Comparison of ENCODE assay signal across 19 cellular contexts in genomic region chr20:38291582-38291918, GRCh38. TPM values are rescaled to one million over a fixed set of nuclear protein-coding genes. Genes with fewer than 3 reads are reported as not detected.
DNase-seq lines count a peak whose midpoint lies in the region; ATAC-seq, FAIRE-seq and TF ChIP-seq lines count a peak whose summit lies in the region.
"Had no signal": no experiment of that assay in that cellular context is flagged by ENCODE, and none has a peak within 500 bp of the region (broad histone marks: within the 10 kb centered on the region; RNA-seq: fewer than 3 reads in every experiment).

No MANE protein-coding gene starts in this region.

- H3K27me3 ChIP-seq in K562 (ENCODE audit: control insufficient read depth in 2 of 2, insufficient read depth in 2 of 2, low read length in 2 of 2), result peaks cover 51 to 70% of the 10 kb centered on the region in 2 experiments
- H3K27me3 ChIP-seq in neural progenitor cell, result no peaks in the 10 kb centered on the region
- H3K27me3 ChIP-seq in ovary, result no peaks in the 10 kb centered on the region

- H2AFZ ChIP-seq in K562 (ENCODE audit: low read depth, low read length) (no peak overlapping the region), neural progenitor cell (replicated peaks) (no peak overlapping the region)

- H3K4me1 Mint-ChIP-seq in Calu3 (ENCODE audit: low read depth, unreplicated experiment), result peaks cover 45% of the 10 kb centered on the region
- H3K4me1 Mint-ChIP-seq in neural progenitor cell, result peaks cover 39% of the 10 kb centered on the region

- H3K36me3 ChIP-seq in K562 (ENCODE audit: control insufficient read depth, insufficient read depth, low read length) (no peaks in the 10 kb centered on the region), neural progenitor cell (no peaks in the 10 kb centered on the region), ovary (no peaks in the 10 kb centered on the region)

- H3K36me3 Mint-ChIP-seq in Calu3 (ENCODE audit: insufficient read depth, unreplicated experiment), result no peaks in the 10 kb centered on the region
- H3K36me3 Mint-ChIP-seq in neural progenitor cell, result no peaks in the 10 kb centered on the region
- H3K36me3 Mint-ChIP-seq: CD4-positive, CD25-positive, alpha-beta regulatory T cell had no signal

- no peak for FAIRE-seq in K562 (lab: Jason Lieb, UNC)

- no peaks in the 10 kb centered on the region for H3K27me3 Mint-ChIP-seq in Calu3 (ENCODE audit: unreplicated experiment)
- peaks cover 6% of the 10 kb centered on the region for H3K27me3 Mint-ChIP-seq in neural progenitor cell (ENCODE audit: insufficient read depth, low read depth)

- whole genome bisulfite sequencing in K562 (ENCODE audit: insufficient coverage, low coverage, missing lambda C conversion rate), result 0% methylated on average over 5 of the region's 5 CpGs
- WGBS in ovary, 3 donors, result 54 to 61% (median 55%) methylated on average over 5 of the region's 5 CpGs

- H4K20me1 ChIP-seq in K562 (replicated peaks; ENCODE audit: control insufficient read depth, insufficient read depth, low read length) (no peaks in the 10 kb centered on the region; the same call in 1 of the 2 replicates), neural progenitor cell (ENCODE audit: low read depth) (no peaks in the 10 kb centered on the region)

- TF ChIP-seq RAD21 in Ishikawa (IDR thresholded peaks at IDR 0.05; ENCODE audit: low read depth), result no peak
- TF ChIP-seq RAD21 in K562 (CRISPR knock-in tag; conservative IDR thresholded peaks at IDR 0.05 in 1 of 2, IDR thresholded peaks at IDR 0.05 in 1 of 2), result no peak

- DNase-seq in Calu3 (no peak), K562 (ENCODE audit: extremely low read depth in 1 of 4, low spot score in 3 of 4) (no peak), neural progenitor cell (ENCODE audit: low spot score) (no peak), ovary (no peak), NCI-H345 (lab: John Stamatoyannopoulos, UW) (no peak), A172 (ENCODE audit: low spot score) (no peak)
- no peak for DNase-seq in stimulated activated CD4-positive, alpha-beta T cell treated with anti-CD3 and anti-CD28 coated beads, Interleukin-2, amount 100 ng/mL, for 48 hours
- DNase-seq: NCI-H1048, NCI-H1436 treated with DMSO at 0.1 percent for 48 hours, NCI-H2081, NCI-H510A, NCI-H774 had no signal

- H3K9ac ChIP-seq in K562 (ENCODE audit: insufficient read depth in 1 of 2, low read depth in 2 of 2, low read length in 2 of 2) (no peak overlapping the region), neural progenitor cell (no peak overlapping the region)
- H3K9ac ChIP-seq: KMS-11, SK-N-SH had no signal

- H3K9me1 ChIP-seq in K562 (ENCODE audit: control insufficient read depth, insufficient read depth, low read length), result no peaks in the 10 kb centered on the region

- H3K9me3 Mint-ChIP-seq in Calu3 (ENCODE audit: low read depth, unreplicated experiment) (no peaks in the 10 kb centered on the region), neural progenitor cell (peaks cover 2% of the 10 kb centered on the region)
- H3K9me3 Mint-ChIP-seq: CD4-positive, CD25-positive, alpha-beta regulatory T cell had no signal

- no TSS peak for BruUV-seq in Calu3 (replicated peaks; lab: Mats Ljungman, UMichigan)
- no TSS peak for BruUV-seq in K562 (replicated peaks; lab: Mats Ljungman, UMichigan)

- peak overlapping the region; percentile 43 for H3K4me3 Mint-ChIP-seq in Calu3 (ENCODE audit: low read depth, unreplicated experiment)
- H3K4me3 Mint-ChIP-seq in neural progenitor cell, result peak overlapping the region; percentile 44
- H3K4me3 Mint-ChIP-seq: CD4-positive, CD25-positive, alpha-beta regulatory T cell had no signal

- H3K9me3 ChIP-seq in K562 (replicated peaks; ENCODE audit: control insufficient read depth, insufficient read depth, low read depth, low read length), result no peaks in the 10 kb centered on the region
- H3K9me3 ChIP-seq in neural progenitor cell (ENCODE audit: low read depth), result no peaks in the 10 kb centered on the region
- no peaks in the 10 kb centered on the region for H3K9me3 ChIP-seq in ovary
- H3K9me3 ChIP-seq: Caco-2, SK-N-SH had no signal

- CTCF ChIA-PET in Calu3 (lab: Charles Lee), result interaction anchor here (0.7 to 1.3 kb wide), 2 partner anchors 16 to 105 kb away, joined by 3 read pairs; no protein-coding TSS in a partner anchor
- CTCF ChIA-PET in K562 (lab: Yijun Ruan, JAX; ENCODE audit: low intra/inter-chr PET ratio), result no interaction called here

- TF ChIP-seq CTCF in Calu3 (IDR thresholded peaks at IDR 0.05; ENCODE audit: unreplicated experiment) (no peak), K562 (IDR thresholded peaks at IDR 0.05 in 2 of 3, conservative IDR thresholded peaks at IDR 0.05 in 1 of 3; ENCODE audit: insufficient read depth in 2 of 3, low read depth in 1 of 3, low read length in 3 of 3) (no peak), neural progenitor cell (IDR thresholded peaks at IDR 0.05) (no peak), ovary (IDR thresholded peaks at IDR 0.05) (no peak)

- no peaks in the 10 kb centered on the region for H3F3A ChIP-seq in neural progenitor cell (ENCODE audit: low read depth)

- TF ChIP-seq EP300 in Ishikawa (IDR thresholded peaks at IDR 0.05; ENCODE audit: borderline replicate concordance) (no peak), K562 (IDR thresholded peaks at IDR 0.05; ENCODE audit: low read length) (no peak), ovary (IDR thresholded peaks at IDR 0.05) (no peak)

- ATAC-seq in K562, result no peak

- H3K4me2 ChIP-seq in K562 (ENCODE audit: insufficient read depth, low read length) (no peak overlapping the region), neural progenitor cell (no peak overlapping the region)
- H3K4me2 ChIP-seq: KMS-11, SK-N-SH had no signal

- TF ChIP-seq POLR2A in K562 (conservative IDR thresholded peaks at IDR 0.05) (no peak), ovary (IDR thresholded peaks at IDR 0.05) (no peak)

- no peak overlapping the region for H3K27ac ChIP-seq in K562 (ENCODE audit: extremely low read depth, low read depth, low read length)
- no peak overlapping the region for H3K27ac ChIP-seq in neural progenitor cell
- H3K27ac ChIP-seq in ovary, result no peak overlapping the region
- H3K27ac ChIP-seq: KMS-11 had no signal

- POLR2A ChIA-PET in K562 (lab: Yijun Ruan, JAX), result interaction anchor here (0.6 to 1.0 kb wide), 2 partner anchors 10 to 138 kb away, joined by 3 to 4 read pairs; no protein-coding TSS in a partner anchor

- H3K27ac Mint-ChIP-seq in Calu3 (ENCODE audit: unreplicated experiment), result no peak overlapping the region
- peak overlapping the region; percentile 38 for H3K27ac Mint-ChIP-seq in neural progenitor cell
- H3K27ac Mint-ChIP-seq: CD4-positive, CD25-positive, alpha-beta regulatory T cell had no signal

- in situ Hi-C loops in K562 (cut with MboI), result no loop called here

- intact Hi-C loops in Calu3 (cut with micrococcal nuclease; ENCODE audit: unreplicated experiment), result no loop called here
- intact Hi-C loops in K562 (cut with micrococcal nuclease), result no loop called here
- intact Hi-C loops in ovary (cut with DNase I), result no loop called here

- H3K4me1 ChIP-seq in K562 (replicated peaks in 1 of 2; ENCODE audit: control insufficient read depth in 2 of 2, insufficient read depth in 2 of 2, low read length in 2 of 2) (no peaks in the 10 kb centered on the region; a peak in 1 of 5 replicates), neural progenitor cell (peaks cover 18% of the 10 kb centered on the region), ovary (ENCODE audit: insufficient read depth) (peaks cover 6% of the 10 kb centered on the region)
- H3K4me1 ChIP-seq: Caco-2 had no signal

- H3K79me2 ChIP-seq in K562 (ENCODE audit: control insufficient read depth, insufficient read depth, low read length), result no peaks in the 10 kb centered on the region
- no peaks in the 10 kb centered on the region for H3K79me2 ChIP-seq in neural progenitor cell (ENCODE audit: low read depth)

- H3K4me3 ChIP-seq in K562, result no peak overlapping the region
- H3K4me3 ChIP-seq in neural progenitor cell, result no peak overlapping the region
- H3K4me3 ChIP-seq in ovary, result no peak overlapping the region

RNA-seq across cellular contexts. Expression of gene BPI, which starts 12.4 kb away (rescaled TPM):
- not detected in 2 replicates for total RNA-seq in Calu3 (2022)
- not detected in 2 replicates for total RNA-seq in K562 (2011; cell fraction: chromatin; rRNA removed; ENCODE audit: low replicate concordance)
- total RNA-seq in K562 (2011; cell fraction: nucleolus; rRNA removed), result not detected in 2 replicates
- total RNA-seq in K562 (2011; cell fraction: nucleoplasm; rRNA removed), result not detected in 2 replicates
- total RNA-seq in K562 (2014; rRNA removed), result not detected in 2 replicates
- not detected in 2 replicates for total RNA-seq in K562 (2014; rRNA removed; fragmentation: Illumina TruSeq; extraction: Trizol)
- not detected in 2 replicates for total RNA-seq in K562 (2015; rRNA removed; fragmentation: Illumina TruSeq; extraction: Trizol)
- not detected in 2 replicates for total RNA-seq in K562 (2021)
- polyA plus RNA-seq in K562 (2011; rRNA removed), result not detected in 2 replicates
- polyA plus RNA-seq in K562 (2011; cell fraction: cytosol; rRNA removed), result not detected in 2 replicates
- polyA plus RNA-seq in K562 (2011; cell fraction: nucleus; rRNA removed), result not detected in 2 replicates
- polyA plus RNA-seq in K562 (2012), result not detected in 2 replicates
- polyA plus RNA-seq in K562 (2014; fragmentation: Illumina TruSeq; extraction: Trizol), result not detected in 2 replicates
- polyA plus RNA-seq in K562 (2014; fragmentation: Nextera tagmentation; extraction: Ambion mirVana), result not detected
- not detected in 2 replicates for polyA plus RNA-seq in K562 (2014; rRNA removed)
- not detected in 2 replicates for polyA minus RNA-seq in K562 (2011; rRNA and poly(A)+ RNA removed)
- not detected in 2 replicates for polyA minus RNA-seq in K562 (2011; cell fraction: cytosol; rRNA and poly(A)+ RNA removed)
- polyA minus RNA-seq in K562 (2011; cell fraction: nucleus; rRNA and poly(A)+ RNA removed), result not detected in 2 replicates
- total RNA-seq in neural progenitor cell (ENCODE audit: low replicate concordance), result not detected in 2 replicates
- 1 to 10 TPM in 3 of 7 donors, under 1 TPM in 3, not detected in 1; 0.43 to 1.8 (median 0.74) TPM for total RNA-seq in ovary
- polyA plus RNA-seq in ovary, result 1 to 10 TPM; 2.4 to 2.9 TPM
- not detected in 2 replicates for total RNA-seq in A172 (2014; rRNA removed; shearing (Covaris generic))
- total RNA-seq: Caco-2; CD4-positive, CD25-positive, alpha-beta regulatory T cell; MCF 10A had no signal
- polyA plus RNA-seq: CD4-positive, CD25-positive, alpha-beta regulatory T cell; SK-N-SH had no signal

RNA-seq across cellular contexts. Expression of gene KIAA1755, which starts 31.0 kb away (rescaled TPM):
- total RNA-seq in Calu3 (2022) (not detected in 2 replicates), K562 (2014; rRNA removed) (not detected in 2 replicates), K562 (2014; rRNA removed; fragmentation: Illumina TruSeq; extraction: Trizol) (not detected in 2 replicates), K562 (2015; rRNA removed; fragmentation: Illumina TruSeq; extraction: Trizol) (not detected in 2 replicates), K562 (2021) (not detected in 2 replicates), neural progenitor cell (ENCODE audit: low replicate concordance) (0.22 TPM in 2 replicates), ovary (10 to 100 TPM in 5 of 7 donors, 1 to 10 TPM in 2; 4.4 to 29.7 (median 16.9) TPM)
- not detected in 2 replicates for total RNA-seq in K562 (2011; cell fraction: chromatin; rRNA removed; ENCODE audit: low replicate concordance)
- not detected in 2 replicates for total RNA-seq in K562 (2011; cell fraction: nucleolus; rRNA removed)
- total RNA-seq in K562 (2011; cell fraction: nucleoplasm; rRNA removed), result not detected in 2 replicates
- polyA plus RNA-seq in K562 (2011; rRNA removed) (not detected in 2 replicates), K562 (2014; fragmentation: Illumina TruSeq; extraction: Trizol) (not detected in 2 replicates), K562 (2014; fragmentation: Nextera tagmentation; extraction: Ambion mirVana) (not detected), K562 (2014; rRNA removed) (0.12 TPM in 1 of 2 replicates, not detected in the other), ovary (10 to 100 TPM in 1 of 2 donors, 1 to 10 TPM in 1; 9.6 to 11.8 TPM)
- polyA plus RNA-seq in K562 (2011; cell fraction: cytosol; rRNA removed), result not detected in 2 replicates
- polyA plus RNA-seq in K562 (2011; cell fraction: nucleus; rRNA removed), result not detected in 2 replicates
- polyA plus RNA-seq in K562 (2012), result 0.11 TPM in 1 of 2 replicates, not detected in the other
- not detected in 2 replicates for polyA minus RNA-seq in K562 (2011; rRNA and poly(A)+ RNA removed)
- not detected in 2 replicates for polyA minus RNA-seq in K562 (2011; cell fraction: cytosol; rRNA and poly(A)+ RNA removed)
- polyA minus RNA-seq in K562 (2011; cell fraction: nucleus; rRNA and poly(A)+ RNA removed), result not detected in 2 replicates
- 0.57 and 0.69 TPM in 2 replicates for total RNA-seq in A172 (2014; rRNA removed; shearing (Covaris generic))
- total RNA-seq: CD4-positive, CD25-positive, alpha-beta regulatory T cell; H4; MCF 10A had no signal
- polyA plus RNA-seq: CD4-positive, CD25-positive, alpha-beta regulatory T cell had no signal

RNA-seq across cellular contexts. Expression of gene LBP, which starts 54.7 kb away (rescaled TPM):
- total RNA-seq in Calu3 (2022) (not detected in 2 replicates), K562 (2014; rRNA removed) (0.08 TPM in 1 of 2 replicates, not detected in the other), K562 (2014; rRNA removed; fragmentation: Illumina TruSeq; extraction: Trizol) (not detected in 2 replicates), K562 (2015; rRNA removed; fragmentation: Illumina TruSeq; extraction: Trizol) (0.07 and 0.11 TPM in 2 replicates), K562 (2021) (0.11 and 0.31 TPM in 2 replicates), neural progenitor cell (ENCODE audit: low replicate concordance) (not detected in 2 replicates), ovary (under 1 TPM in 3 of 7 donors, not detected in 4; 0.12 to 0.20 (median 0.15) TPM)
- total RNA-seq in K562 (2011; cell fraction: chromatin; rRNA removed; ENCODE audit: low replicate concordance), result not detected in 2 replicates
- not detected in 2 replicates for total RNA-seq in K562 (2011; cell fraction: nucleolus; rRNA removed)
- total RNA-seq in K562 (2011; cell fraction: nucleoplasm; rRNA removed), result not detected in 2 replicates
- polyA plus RNA-seq in K562 (2011; rRNA removed) (0.10 TPM in 1 of 2 replicates, not detected in the other), K562 (2014; fragmentation: Illumina TruSeq; extraction: Trizol) (0.15 TPM in 1 of 2 replicates, not detected in the other), K562 (2014; fragmentation: Nextera tagmentation; extraction: Ambion mirVana) (under 1 TPM; 0.06 to 0.07 TPM), K562 (2014; rRNA removed) (not detected in 2 replicates), ovary (under 1 TPM in 1 of 2 donors, not detected in 1; 0.20 TPM)
- polyA plus RNA-seq in K562 (2011; cell fraction: cytosol; rRNA removed), result 0.12 and 0.15 TPM in 2 replicates
- polyA plus RNA-seq in K562 (2011; cell fraction: nucleus; rRNA removed), result not detected in 2 replicates
- 0.17 and 0.22 TPM in 2 replicates for polyA plus RNA-seq in K562 (2012)
- 0.11 and 0.18 TPM in 2 replicates for polyA minus RNA-seq in K562 (2011; rRNA and poly(A)+ RNA removed)
- polyA minus RNA-seq in K562 (2011; cell fraction: cytosol; rRNA and poly(A)+ RNA removed), result not detected in 2 replicates
- polyA minus RNA-seq in K562 (2011; cell fraction: nucleus; rRNA and poly(A)+ RNA removed), result not detected in 2 replicates
- 0.55 TPM in 1 of 2 replicates, not detected in the other for total RNA-seq in A172 (2014; rRNA removed; shearing (Covaris generic))
- total RNA-seq: Caco-2; CD4-positive, CD25-positive, alpha-beta regulatory T cell; MCF 10A had no signal
- polyA plus RNA-seq: CD4-positive, CD25-positive, alpha-beta regulatory T cell had no signal
